25 cellular contexts compared by ENCODE assay signal in the genomic region with DNA sequence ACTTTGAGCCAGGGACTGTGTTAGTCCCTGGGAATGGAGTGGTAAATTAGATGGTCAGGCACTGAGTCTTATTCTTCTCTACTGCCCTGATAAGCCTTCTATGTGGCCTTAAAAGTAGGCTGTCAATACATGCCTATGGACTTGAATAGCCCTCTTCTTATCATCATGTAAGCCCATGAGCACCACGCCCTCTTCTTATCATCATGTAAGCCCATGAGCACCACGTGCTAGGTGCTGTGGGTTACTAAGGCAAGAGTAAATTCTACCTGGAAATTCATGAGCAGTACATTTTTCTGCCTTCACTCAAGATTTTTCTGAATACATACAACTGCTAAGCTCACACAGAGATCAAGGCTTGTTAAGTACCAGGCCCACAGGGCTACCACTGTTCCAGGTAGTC.
DNase-seq lines count a peak whose midpoint lies in the region; ATAC-seq, FAIRE-seq and TF ChIP-seq lines count a peak whose summit lies in the region.
"Had no signal": no experiment of that assay in that cellular context is flagged by ENCODE, and none has a peak within 500 bp of the region (broad histone marks: within the 10 kb centered on the region; RNA-seq: fewer than 3 reads in every experiment).

No MANE protein-coding gene starts in this region.

- no peak overlapping the region for H2AFZ ChIP-seq in trophoblast cell (ENCODE audit: insufficient read depth, low read length, poor library complexity)
- H2AFZ ChIP-seq: GM23338, PC-9 had no signal

- H3K27me3 Mint-ChIP-seq in mesothelial cell of epicardium (ENCODE audit: low read depth), result no peaks in the 10 kb centered on the region

- H3K36me3 ChIP-seq in bronchial epithelial cell (ENCODE audit: control insufficient read depth, insufficient read depth, low read length) (peaks cover 43% of the 10 kb centered on the region), trophoblast cell (ENCODE audit: control insufficient read depth in 1 of 2, insufficient read depth in 2 of 2, low read length in 2 of 2) (peaks cover 42 to 62% of the 10 kb centered on the region in 2 experiments)

- no peak for DNase-seq in D721Med (ENCODE audit: insufficient read length, low spot score)
- DNase-seq in OCI-M1 (lab: John Stamatoyannopoulos, UW), result peak; percentile 74
- DNase-seq in bronchial epithelial cell (ENCODE audit: low read depth), result no peak
- peak; percentile 18 to 41 for DNase-seq in trophoblast cell
- DNase-seq in mesothelial cell of epicardium (ENCODE audit: low spot score in 2 of 2, unreplicated experiment in 2 of 2), result no peak
- DNase-seq in NCI-H2081 (lab: John Stamatoyannopoulos, UW), result no peak
- no peak for DNase-seq in activated CD4-positive, alpha-beta T cell treated with anti-CD3 and anti-CD28 coated beads, Interleukin-2, amount 50 U/mL, for 1 hour
- DNase-seq: DMS53; H9; HFFc6; IMR-90; NCI-H1092; NCI-H1417 treated with DMSO at 0.1 percent for 48 hours; NCI-H1694 treated with DMSO at 0.1 percent for 48 hours; NCI-H2081 treated with DMSO at 0.1 percent for 48 hours; NCI-H446; NCI-H524 treated with DMSO at 0.1 percent for 48 hours; NCI-H774; NK-92 treated with Interleukin-12 subunit alpha and Interleukin-12 subunit beta, amount 100 ng/mL, for 24 hours; PC-9; SJCRH30 had no signal

- no peaks in the 10 kb centered on the region for H3K27me3 ChIP-seq in bronchial epithelial cell (ENCODE audit: control insufficient read depth, insufficient read depth, low read length)
- no peaks in the 10 kb centered on the region for H3K27me3 ChIP-seq in trophoblast cell (ENCODE audit: insufficient read depth, low read length)
- H3K27me3 ChIP-seq: SJCRH30 had no signal

- H3K36me3 Mint-ChIP-seq in mesothelial cell of epicardium, result peaks cover 41% of the 10 kb centered on the region

- no peak overlapping the region for H3K27ac Mint-ChIP-seq in mesothelial cell of epicardium
- H3K27ac Mint-ChIP-seq: GM23338, H9 had no signal

- H3K18ac ChIP-seq in trophoblast cell (ENCODE audit: low read length), result no peak overlapping the region

- H2AK5ac ChIP-seq in trophoblast cell (ENCODE audit: low read length), result no peak overlapping the region

- H3K27ac ChIP-seq in trophoblast cell (ENCODE audit: low read depth, low read length), result no peak overlapping the region
- H3K27ac ChIP-seq: KMS-11, PC-9, SJCRH30 had no signal

- H3K4me3 Mint-ChIP-seq in mesothelial cell of epicardium, result no peak overlapping the region
- H3K4me3 Mint-ChIP-seq: GM23338, H9, HFFc6 had no signal

- H3K4me1 ChIP-seq in trophoblast cell (ENCODE audit: control insufficient read depth in 1 of 2, insufficient read depth in 2 of 2, low read length in 2 of 2), result no peaks in the 10 kb centered on the region
- H3K4me1 ChIP-seq: SJCRH30 had no signal

- H3K4me2 ChIP-seq in trophoblast cell (ENCODE audit: low read length), result no peak overlapping the region
- H3K4me2 ChIP-seq: GM23338, KMS-11, PC-9 had no signal

- peaks cover 23% of the 10 kb centered on the region for H3K4me1 Mint-ChIP-seq in mesothelial cell of epicardium

- no peak overlapping the region for H4K12ac ChIP-seq in trophoblast cell (ENCODE audit: low read depth, low read length)

- no peaks in the 10 kb centered on the region for H3K79me1 ChIP-seq in trophoblast cell (ENCODE audit: low read length)

- H4K91ac ChIP-seq in trophoblast cell (ENCODE audit: low read depth, low read length), result no peak overlapping the region

- H3K9ac ChIP-seq in trophoblast cell (ENCODE audit: low read length), result no peak overlapping the region
- H3K9ac ChIP-seq: KMS-11 had no signal

- H3K4me3 ChIP-seq in bronchial epithelial cell (ENCODE audit: low read depth, low read length), result no peak overlapping the region
- no peak overlapping the region for H3K4me3 ChIP-seq in trophoblast cell (ENCODE audit: low read depth, low read length)
- H3K4me3 ChIP-seq: GM23338, PC-9, SJCRH30 had no signal

- FAIRE-seq in D721Med (lab: Jason Lieb, UNC) (peak; percentile 11), bronchial epithelial cell (lab: Jason Lieb, UNC) (peak; percentile 43)

- H3K9me3 Mint-ChIP-seq in mesothelial cell of epicardium, result no peaks in the 10 kb centered on the region
- H3K9me3 Mint-ChIP-seq: GM23338, H9, HFFc6 had no signal

- H2BK12ac ChIP-seq in trophoblast cell (ENCODE audit: low read length), result no peak overlapping the region

- no peak overlapping the region for H3K23ac ChIP-seq in trophoblast cell (ENCODE audit: low read length)

- TF ChIP-seq CTCF in D721Med (IDR thresholded peaks at IDR 0.05; ENCODE audit: insufficient read depth, missing control alignments) (no peak), bronchial epithelial cell (IDR thresholded peaks at IDR 0.05; ENCODE audit: insufficient read depth, low read length, severe bottlenecking) (no peak), mesothelial cell of epicardium (IDR thresholded peaks at IDR 0.05; ENCODE audit: unreplicated experiment) (no peak)

- peaks cover 2% of the 10 kb centered on the region for H3K9me3 ChIP-seq in trophoblast cell (ENCODE audit: insufficient read depth, low read depth, low read length)
- H3K9me3 ChIP-seq: SJCRH30 had no signal

- no peak overlapping the region for H2BK120ac ChIP-seq in trophoblast cell (ENCODE audit: insufficient read depth, low read length, poor library complexity)

- ATAC-seq in GM18517 (IDR thresholded peaks at IDR 0.05; ENCODE audit: unreplicated experiment), result no peak
- ATAC-seq: GM23338, Right ventricle myocardium inferior had no signal

- H2BK5ac ChIP-seq in trophoblast cell (ENCODE audit: low read depth, low read length, poor library complexity), result no peak overlapping the region

- no peaks in the 10 kb centered on the region for H3K79me2 ChIP-seq in trophoblast cell (ENCODE audit: control insufficient read depth, insufficient read depth, low read length, poor library complexity)

- no peak overlapping the region for H4K8ac ChIP-seq in trophoblast cell (ENCODE audit: low read depth, low read length)

- no CpG with 5 or more reads among the region's 2 CpGs for WGBS in trophoblast cell (ENCODE audit: extremely low coverage, insufficient coverage, insufficient read length)

- no peak overlapping the region for H3K14ac ChIP-seq in trophoblast cell (ENCODE audit: low read length)

- H3K4ac ChIP-seq in trophoblast cell (ENCODE audit: low read depth, low read length), result no peak overlapping the region

Comparison
In these comparisons a context has a peak if more than half of its experiments do, and no peak if none do; other contexts are left out.
1. DNase-seq: peak in OCI-M1 (single experiment) and trophoblast cell (2 of 2); none in D721Med (single experiment), bronchial epithelial cell (single experiment), mesothelial cell of epicardium (0 of 2), NCI-H2081 (0 of 2) and activated CD4-positive, alpha-beta T cell treated with anti-CD3 and anti-CD28 coated beads, Interleukin-2, amount 50 U/mL, for 1 hour (single experiment).